21 cellular contexts compared by ENCODE assay signal in the genomic region with DNA sequence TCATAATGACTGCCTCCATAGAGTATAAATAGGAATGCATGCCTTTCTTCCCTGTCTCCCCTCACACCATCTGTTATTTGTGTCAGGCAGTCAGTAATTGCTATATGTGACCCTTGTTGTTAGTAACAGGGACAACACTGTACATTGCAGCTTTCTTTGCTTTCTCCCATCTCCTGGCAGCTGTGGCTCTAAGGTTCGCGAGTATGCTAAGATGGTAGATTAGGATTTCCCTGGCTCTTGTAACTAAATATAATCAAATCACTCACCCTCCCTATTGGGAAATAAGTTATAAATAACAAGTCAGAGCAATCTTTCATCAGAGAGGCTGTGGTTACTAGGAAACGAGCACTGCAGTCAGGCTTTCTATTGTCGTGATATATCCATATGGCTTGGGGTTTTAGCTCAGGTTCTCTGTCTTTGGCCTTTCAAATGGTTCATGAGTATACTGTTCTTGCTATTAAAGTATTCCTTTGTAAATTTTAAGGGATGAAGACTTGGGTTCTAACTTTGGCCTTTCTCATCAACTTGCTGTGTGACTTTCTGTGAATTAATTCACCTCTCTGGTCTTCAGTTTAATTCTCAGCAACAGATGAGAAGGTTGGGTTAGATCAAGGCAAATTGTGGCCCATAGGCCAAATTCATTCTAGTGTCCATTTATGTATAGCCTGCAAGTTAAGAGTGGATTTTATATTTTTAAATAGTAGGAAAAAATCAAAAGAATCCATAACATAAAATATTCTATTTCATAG. TPM values are rescaled to one million over a fixed set of nuclear protein-coding genes. Genes with fewer than 3 reads are reported as not detected.
DNase-seq lines count a peak whose midpoint lies in the region; ATAC-seq, FAIRE-seq and TF ChIP-seq lines count a peak whose summit lies in the region.
"Had no signal": no experiment of that assay in that cellular context is flagged by ENCODE, and none has a peak within 500 bp of the region (broad histone marks: within the 10 kb centered on the region; RNA-seq: fewer than 3 reads in every experiment).

No MANE protein-coding gene starts in this region.

- no peaks in the 10 kb centered on the region for H3K36me3 ChIP-seq in H1 (ENCODE audit: control insufficient read depth in 2 of 4, insufficient read depth in 4 of 4, low read length in 3 of 4)
- H3K36me3 ChIP-seq in neural cell (ENCODE audit: insufficient read depth, low read length) = no peaks in the 10 kb centered on the region
- H3K36me3 ChIP-seq: BLaER1, lower lobe of right lung had no signal

- WGBS in H1 (ENCODE audit: extremely low coverage in 1 of 2, insufficient coverage in 1 of 2, insufficient read length in 1 of 2, insufficient replicate concordance in 2 of 2, low coverage in 1 of 2, low lambda C conversion rate in 2 of 2, missing lambda C conversion rate in 1 of 2), 2 experiments = 93% methylated on average over 4 of the region's 4 CpGs; no CpG with 5 or more reads in 1 of the 2 experiments

- H3K4me3 ChIP-seq in H1 (ENCODE audit: extremely low read depth in 1 of 4, insufficient read depth in 2 of 4, low read depth in 3 of 4, low read length in 4 of 4) (no peak overlapping the region), neural cell (ENCODE audit: low read length) (no peak overlapping the region)
- H3K4me3 ChIP-seq: BLaER1, lower lobe of right lung had no signal

- no peak overlapping the region for H2BK15ac ChIP-seq in H1 (ENCODE audit: low read length)

- H4K5ac ChIP-seq in H1 (ENCODE audit: insufficient read length, low read depth, low read length) = no peak overlapping the region

- no peaks in the 10 kb centered on the region for H3K79me1 ChIP-seq in H1 (ENCODE audit: low read depth, low read length)

- H2BK5ac ChIP-seq in H1 (ENCODE audit: low read depth, low read length) = no peak overlapping the region

- H3K79me2 ChIP-seq in H1 (ENCODE audit: control insufficient read depth in 1 of 2, insufficient read depth in 2 of 2, low read length in 2 of 2) (no peaks in the 10 kb centered on the region), neural cell (replicated peaks; ENCODE audit: insufficient read depth, low read length) (no peaks in the 10 kb centered on the region)

- no peak for TF ChIP-seq EP300 in H1 (IDR thresholded peaks at IDR 0.05; ENCODE audit: borderline replicate concordance in 1 of 2, low read depth in 2 of 2, low read length in 2 of 2)
- TF ChIP-seq EP300 in neural cell (conservative IDR thresholded peaks at IDR 0.05; ENCODE audit: poor library complexity, severe bottlenecking) = peak; percentile 77

- no peak overlapping the region for H3K27ac ChIP-seq in H1 (ENCODE audit: low read depth, low read length)
- peak overlapping the region; percentile 57 for H3K27ac ChIP-seq in neural cell (ENCODE audit: low read length)
- H3K27ac ChIP-seq: 22Rv1, BLaER1, foreskin keratinocyte, lower lobe of right lung had no signal

- no peak overlapping the region for H3K4me3 Mint-ChIP-seq in activated CD4-positive, alpha-beta T cell treated with anti-CD3 and anti-CD28 coated beads, Interleukin-2, amount 10 ng/mL, durations not matched to agents 24 days and 14 days
- H3K4me3 Mint-ChIP-seq: activated T-helper 1 cell treated with anti-CD3 and anti-CD28 coated beads, Interleukin-12 subunit alpha, Interleukin-12 subunit beta, Interleukin-2, Interleukin-4 antibody, amounts not matched to agents 30 ng/mL and 10 ng/mL and 1 ng/mL, durations not matched to agents 14 hours and 24 hours and 36 hours; naive thymus-derived CD4-positive, alpha-beta T cell; stimulated activated naive B cell treated with anti-CD40 and anti-IgM and Interleukin-4, amounts not matched to agents 10 μg/mL and 1 μg/mL and 100 μg/mL, for 72 hours; type B pancreatic cell had no signal

- no peak overlapping the region for H2AK5ac ChIP-seq in H1 (ENCODE audit: low read depth, low read length)

- no peak overlapping the region for H3K4me2 ChIP-seq in H1 (ENCODE audit: insufficient read depth in 1 of 2, low read depth in 2 of 2, low read length in 2 of 2)
- no peak overlapping the region for H3K4me2 ChIP-seq in neural cell (ENCODE audit: low read length)
- H3K4me2 ChIP-seq: BLaER1 had no signal

- peaks cover 16% of the 10 kb centered on the region for H3K27me3 Mint-ChIP-seq in activated CD4-positive, alpha-beta T cell treated with anti-CD3 and anti-CD28 coated beads, Interleukin-2, amount 10 ng/mL, durations not matched to agents 24 days and 14 days

- peaks cover 0 to 6% (median 1%) of the 10 kb centered on the region in 4 experiments; a peak in 1 of 7 replicates for H3K4me1 ChIP-seq in H1 (replicated peaks in 1 of 4; ENCODE audit: control insufficient read depth in 3 of 4, insufficient read depth in 4 of 4, low read length in 3 of 4)
- H3K4me1 ChIP-seq: foreskin keratinocyte, lower lobe of right lung had no signal

- H2AFZ ChIP-seq in H1 (ENCODE audit: low read length) (no peak overlapping the region), neural cell (ENCODE audit: low read depth, low read length) (no peak overlapping the region)

- no peak overlapping the region for H3K18ac ChIP-seq in H1 (ENCODE audit: extremely low read depth, low read length)

- H2BK20ac ChIP-seq in H1 (ENCODE audit: low read length) = no peak overlapping the region

- no peak overlapping the region for H3K23ac ChIP-seq in H1 (ENCODE audit: insufficient read length)

- no peaks in the 10 kb centered on the region for H3K27me3 ChIP-seq in H1 (replicated peaks in 1 of 4; ENCODE audit: control insufficient read depth in 3 of 4, extremely low read depth in 1 of 4, insufficient read depth in 3 of 4, low read length in 3 of 4)
- no peaks in the 10 kb centered on the region for H3K27me3 ChIP-seq in neural cell (ENCODE audit: insufficient read depth, low read depth, low read length)
- H3K27me3 ChIP-seq: BLaER1 had no signal

- intact Hi-C loops in activated CD4-positive, alpha-beta T cell treated with anti-CD3 and anti-CD28 coated beads, Interleukin-2, amount 10 ng/mL, durations not matched to agents 24 days and 14 days (cut with micrococcal nuclease) = no loop called here

- no peaks in the 10 kb centered on the region for H3K9me3 Mint-ChIP-seq in activated CD4-positive, alpha-beta T cell treated with anti-CD3 and anti-CD28 coated beads, Interleukin-2, amount 10 ng/mL, durations not matched to agents 24 days and 14 days
- H3K9me3 Mint-ChIP-seq: activated T-helper 1 cell treated with anti-CD3 and anti-CD28 coated beads, Interleukin-12 subunit alpha, Interleukin-12 subunit beta, Interleukin-2, Interleukin-4 antibody, amounts not matched to agents 30 ng/mL and 10 ng/mL and 1 ng/mL, durations not matched to agents 14 hours and 24 hours and 36 hours; stimulated activated naive B cell treated with anti-CD40 and anti-IgM and Interleukin-4, amounts not matched to agents 10 μg/mL and 1 μg/mL and 100 μg/mL, for 72 hours; type B pancreatic cell had no signal

- no peaks in the 10 kb centered on the region for H3K4me1 Mint-ChIP-seq in activated CD4-positive, alpha-beta T cell treated with anti-CD3 and anti-CD28 coated beads, Interleukin-2, amount 10 ng/mL, durations not matched to agents 24 days and 14 days

- DNase-seq in NCI-H2171 treated with DMSO at 0.1 percent for 48 hours (lab: John Stamatoyannopoulos, UW) = peak; percentile 57
- DNase-seq in NCI-H2171 (lab: John Stamatoyannopoulos, UW) = no peak
- no peak for DNase-seq in H1 (ENCODE audit: low read depth in 1 of 2, low spot score in 2 of 2)
- DNase-seq in activated CD4-positive, alpha-beta T cell treated with anti-CD3 and anti-CD28 coated beads, Interleukin-2, amount 10 ng/mL, durations not matched to agents 24 days and 14 days = no peak
- no peak for DNase-seq in GM20000 (ENCODE audit: low spot score)
- DNase-seq in kidney glomerular epithelial cell (lab: John Stamatoyannopoulos, UW) = no peak
- DNase-seq: central memory CD4-positive, alpha-beta T cell; DMS79; foreskin keratinocyte; lower lobe of right lung; naive thymus-derived CD4-positive, alpha-beta T cell; NCI-H1436; NCI-H446; stimulated activated naive B cell treated with anti-CD40 and anti-IgM and Interleukin-4, amounts not matched to agents 10 μg/mL and 1 μg/mL and 100 μg/mL, for 72 hours had no signal

- ATAC-seq in HG03159 (IDR thresholded peaks at IDR 0.05; ENCODE audit: unreplicated experiment) = peak; percentile 28
- ATAC-seq: foreskin keratinocyte; lower lobe of right lung; naive thymus-derived CD4-positive, alpha-beta T cell had no signal

- no peaks in the 10 kb centered on the region for H3K9me2 ChIP-seq in neural cell (ENCODE audit: insufficient read depth, low read length)

- H2BK120ac ChIP-seq in H1 (replicated peaks; ENCODE audit: low read depth, low read length) = no peak overlapping the region

- POLR2A ChIA-PET in H1 (lab: Charles Lee; ENCODE audit: partially characterized antibody) = interaction anchor here (0.6 kb wide), 1 partner anchor 328 kb away, joined by 3 read pairs; no protein-coding TSS in a partner anchor

- no peak overlapping the region for H3K56ac ChIP-seq in H1 (replicated peaks; ENCODE audit: insufficient read length, low read depth, low read length)

- H3K27ac Mint-ChIP-seq in activated CD4-positive, alpha-beta T cell treated with anti-CD3 and anti-CD28 coated beads, Interleukin-2, amount 10 ng/mL, durations not matched to agents 24 days and 14 days = no peak overlapping the region
- H3K27ac Mint-ChIP-seq: activated T-helper 1 cell treated with anti-CD3 and anti-CD28 coated beads, Interleukin-12 subunit alpha, Interleukin-12 subunit beta, Interleukin-2, Interleukin-4 antibody, amounts not matched to agents 30 ng/mL and 10 ng/mL and 1 ng/mL, durations not matched to agents 14 hours and 24 hours and 36 hours; naive thymus-derived CD4-positive, alpha-beta T cell; stimulated activated naive B cell treated with anti-CD40 and anti-IgM and Interleukin-4, amounts not matched to agents 10 μg/mL and 1 μg/mL and 100 μg/mL, for 72 hours; type B pancreatic cell had no signal

- no peaks in the 10 kb centered on the region for H3K9me3 ChIP-seq in H1 (ENCODE audit: insufficient read depth in 2 of 2, low read depth in 1 of 2, low read length in 1 of 2)
- no peaks in the 10 kb centered on the region for H3K9me3 ChIP-seq in neural cell (ENCODE audit: low read length)
- H3K9me3 ChIP-seq: BLaER1, lower lobe of right lung had no signal

- no peak overlapping the region for H3K4ac ChIP-seq in H1 (replicated peaks; ENCODE audit: insufficient read length, low read depth, low read length)

- H3K23me2 ChIP-seq in H1 (ENCODE audit: low read depth, low read length) = no peaks in the 10 kb centered on the region

- no peak overlapping the region for H2BK12ac ChIP-seq in H1 (ENCODE audit: low read depth, low read length)

- TF ChIP-seq CTCF in H1 (IDR thresholded peaks at IDR 0.05; ENCODE audit: control extremely low read depth in 1 of 3, insufficient read depth in 1 of 3, low read depth in 1 of 3, low read length in 3 of 3) (no peak), neural cell (IDR thresholded peaks at IDR 0.05; ENCODE audit: poor library complexity, severe bottlenecking) (no peak), GM20000 (IDR thresholded peaks at IDR 0.05; ENCODE audit: extremely low read depth, missing control alignments) (no peak)

- no peaks in the 10 kb centered on the region for H4K20me1 ChIP-seq in H1 (replicated peaks in 1 of 2; ENCODE audit: control insufficient read depth in 1 of 2, insufficient read depth in 2 of 2, low read length in 2 of 2)
- no peaks in the 10 kb centered on the region for H4K20me1 ChIP-seq in neural cell (ENCODE audit: insufficient read depth)
- H4K20me1 ChIP-seq: BLaER1 had no signal

- H3K9ac ChIP-seq in H1 (replicated peaks in 1 of 4; ENCODE audit: extremely low read depth in 1 of 4, low read depth in 3 of 4, low read length in 3 of 4) (no peak overlapping the region), neural cell (ENCODE audit: low read length) (peak overlapping the region; percentile 6)
- H3K9ac ChIP-seq: BLaER1 had no signal

- no peaks in the 10 kb centered on the region for H3K36me3 Mint-ChIP-seq in activated CD4-positive, alpha-beta T cell treated with anti-CD3 and anti-CD28 coated beads, Interleukin-2, amount 10 ng/mL, durations not matched to agents 24 days and 14 days (ENCODE audit: low read depth)
- H3K36me3 Mint-ChIP-seq: naive thymus-derived CD4-positive, alpha-beta T cell; stimulated activated naive B cell treated with anti-CD40 and anti-IgM and Interleukin-4, amounts not matched to agents 10 μg/mL and 1 μg/mL and 100 μg/mL, for 72 hours; type B pancreatic cell had no signal

- TF ChIP-seq RAD21 in H1 (IDR thresholded peaks at IDR 0.05 in 1 of 2, conservative IDR thresholded peaks at IDR 0.05 in 1 of 2; ENCODE audit: low read depth in 2 of 2, low read length in 2 of 2) (no peak), neural cell (conservative IDR thresholded peaks at IDR 0.05) (peak; percentile 11)

- CTCF ChIA-PET in H1 (lab: Charles Lee; ENCODE audit: partially characterized antibody) = interaction anchor here (1.3 to 1.4 kb wide), 2 partner anchors 125 to 232 kb away, joined by 3 to 5 read pairs; no protein-coding TSS in a partner anchor

- H4K8ac ChIP-seq in H1 (ENCODE audit: extremely low read depth, insufficient read depth, low read length) = no peak overlapping the region

- FAIRE-seq in H1 (lab: Jason Lieb, UNC) = no peak
- FAIRE-seq: GM18507 had no signal

- H3F3A ChIP-seq in neural cell (ENCODE audit: insufficient read depth, low read length, poor library complexity, severe bottlenecking) = no peaks in the 10 kb centered on the region

- no peak overlapping the region for H3K14ac ChIP-seq in H1 (ENCODE audit: insufficient read length)

- TF ChIP-seq POLR2A in H1 (IDR thresholded peaks at IDR 0.05; ENCODE audit: control extremely low read depth in 1 of 2, low read depth in 2 of 2, low read length in 2 of 2) = no peak

- no peak overlapping the region for H4K91ac ChIP-seq in H1 (replicated peaks; ENCODE audit: insufficient read length, low read length)

RNA-seq across cellular contexts. Expression of a gene that starts 8.1 kb away (rescaled TPM):
- not detected in 2 replicates for total RNA-seq in H1 (2021; fragmentation: NEBNext Ultra II Directional; extraction: Animal tissue kit (Norgen Biotek cat#: 25700))
- not detected in 2 replicates for polyA plus RNA-seq in H1 (2011; rRNA removed)
- not detected for polyA plus RNA-seq in H1 (2011; cell fraction: cytosol; rRNA removed)
- not detected for polyA plus RNA-seq in H1 (2011; cell fraction: nucleus; rRNA removed)
- not detected in 4 replicates for polyA plus RNA-seq in H1 (2012, experiment 1 of 2)
- polyA plus RNA-seq in H1 (2012, experiment 2 of 2) = not detected
- not detected for polyA plus RNA-seq in H1 (2013, experiment 1 of 2)
- not detected for polyA plus RNA-seq in H1 (2013, experiment 2 of 2)
- not detected in 2 replicates for polyA minus RNA-seq in H1 (2011; rRNA and poly(A)+ RNA removed)
- not detected for polyA minus RNA-seq in H1 (2011; cell fraction: cytosol; rRNA and poly(A)+ RNA removed)
- polyA minus RNA-seq in H1 (2011; cell fraction: nucleus; rRNA and poly(A)+ RNA removed) = not detected
- 0.28 TPM in 1 of 2 replicates, not detected in the other for polyA plus RNA-seq in neural cell
- polyA minus RNA-seq in neural cell = not detected in 2 replicates
- not detected in 2 replicates for total RNA-seq in activated CD4-positive, alpha-beta T cell treated with anti-CD3 and anti-CD28 coated beads, Interleukin-2, amount 10 ng/mL, durations not matched to agents 24 days and 14 days
- total RNA-seq: activated T-helper 1 cell treated with anti-CD3 and anti-CD28 coated beads, Interleukin-12 subunit alpha, Interleukin-12 subunit beta, Interleukin-2, Interleukin-4 antibody, amounts not matched to agents 30 ng/mL and 10 ng/mL and 1 ng/mL, durations not matched to agents 14 hours and 24 hours and 36 hours; foreskin keratinocyte; lower lobe of right lung; naive thymus-derived CD4-positive, alpha-beta T cell had no signal
- polyA plus RNA-seq: foreskin keratinocyte; naive thymus-derived CD4-positive, alpha-beta T cell had no signal

RNA-seq across cellular contexts. Expression of a gene that starts 59.2 kb away (rescaled TPM):
- 0.35 and 0.59 TPM in 2 replicates for total RNA-seq in H1 (2021; fragmentation: NEBNext Ultra II Directional; extraction: Animal tissue kit (Norgen Biotek cat#: 25700))
- polyA plus RNA-seq in H1 (2011; rRNA removed) (0.17 and 0.20 TPM in 2 replicates), neural cell (0.18 and 0.27 TPM in 2 replicates)
- 0.13 TPM for polyA plus RNA-seq in H1 (2011; cell fraction: cytosol; rRNA removed)
- 0.10 TPM for polyA plus RNA-seq in H1 (2011; cell fraction: nucleus; rRNA removed)
- 0.36 to 0.39 TPM in 2 of 4 replicates, not detected in the others for polyA plus RNA-seq in H1 (2012, experiment 1 of 2)
- not detected for polyA plus RNA-seq in H1 (2012, experiment 2 of 2)
- polyA plus RNA-seq in H1 (2013, experiment 1 of 2) = 1.1 TPM
- polyA plus RNA-seq in H1 (2013, experiment 2 of 2) = 1.3 TPM
- polyA minus RNA-seq in H1 (2011; rRNA and poly(A)+ RNA removed) = 0.09 TPM in 1 of 2 replicates, not detected in the other
- not detected for polyA minus RNA-seq in H1 (2011; cell fraction: cytosol; rRNA and poly(A)+ RNA removed)
- not detected for polyA minus RNA-seq in H1 (2011; cell fraction: nucleus; rRNA and poly(A)+ RNA removed)
- polyA minus RNA-seq in neural cell = not detected in 2 replicates
- not detected in 2 replicates for total RNA-seq in activated CD4-positive, alpha-beta T cell treated with anti-CD3 and anti-CD28 coated beads, Interleukin-2, amount 10 ng/mL, durations not matched to agents 24 days and 14 days
- total RNA-seq: activated T-helper 1 cell treated with anti-CD3 and anti-CD28 coated beads, Interleukin-12 subunit alpha, Interleukin-12 subunit beta, Interleukin-2, Interleukin-4 antibody, amounts not matched to agents 30 ng/mL and 10 ng/mL and 1 ng/mL, durations not matched to agents 14 hours and 24 hours and 36 hours; foreskin keratinocyte; lower lobe of right lung; naive thymus-derived CD4-positive, alpha-beta T cell had no signal
- polyA plus RNA-seq: foreskin keratinocyte; naive thymus-derived CD4-positive, alpha-beta T cell had no signal
